8 cellular contexts compared by ENCODE assay signal in the genomic region with DNA sequence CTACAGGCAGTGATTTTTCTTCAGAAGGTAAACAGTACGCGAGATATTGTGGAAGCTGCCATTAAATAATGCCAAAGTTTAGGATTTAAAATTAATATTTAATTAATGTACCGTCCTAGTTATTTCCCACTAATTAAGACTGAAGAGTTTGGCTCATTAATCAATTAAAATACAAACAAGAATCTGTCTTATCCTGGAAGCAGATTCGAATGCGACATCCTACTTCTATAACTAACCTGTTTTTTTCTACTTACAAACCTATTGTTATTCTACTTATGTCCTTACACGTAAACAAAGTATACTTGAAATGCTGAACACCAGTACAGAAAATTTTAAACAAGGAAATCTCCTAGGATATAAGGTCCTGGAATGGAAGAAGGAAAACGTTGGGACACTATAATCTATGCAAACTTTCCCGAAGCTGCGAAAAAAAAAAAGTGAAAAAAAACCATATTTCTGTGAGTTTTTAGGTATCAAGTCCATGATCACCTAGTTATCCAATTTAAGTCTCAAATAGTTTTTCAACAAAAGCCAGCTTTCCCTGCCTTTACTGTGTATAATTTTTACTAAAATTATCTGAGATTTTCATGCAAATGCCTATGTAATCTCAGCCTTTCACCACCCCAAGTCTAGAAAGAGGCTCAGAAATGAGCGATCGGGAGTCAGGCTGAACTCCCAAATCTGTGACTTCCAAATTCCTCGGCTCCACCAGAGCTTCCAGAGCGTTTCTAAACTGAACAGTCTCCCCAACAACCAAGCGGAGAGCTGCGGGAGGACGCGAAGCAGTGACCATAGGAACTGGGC. TPM values are rescaled to one million over a fixed set of nuclear protein-coding genes. Genes with fewer than 3 reads are reported as not detected.
DNase-seq lines count a peak whose midpoint lies in the region; ATAC-seq lines count a peak whose summit lies in the region.

No MANE protein-coding gene starts in this region.

- peak overlapping the region; percentile 83 for H3K4me3 Mint-ChIP-seq in activated T-helper 2 cell treated with anti-CD3 and anti-CD28 coated beads, Interferon-gamma antibody, Interleukin-2, Interleukin-4, amounts not matched to agents 10 μg/mL and 5 μg/mL and 100 μg/mL, durations not matched to agents 14 hours and 24 hours and 36 hours (ENCODE audit: low read depth)
- peak overlapping the region; percentile 91 to 98 for H3K4me3 Mint-ChIP-seq in stimulated activated naive CD8-positive, alpha-beta T cell treated with anti-CD3 and anti-CD28 coated beads, Interleukin-15, amount 100 ng/mL, for 72 hours

- H3K27ac Mint-ChIP-seq in activated T-helper 2 cell treated with anti-CD3 and anti-CD28 coated beads, Interferon-gamma antibody, Interleukin-2, Interleukin-4, amounts not matched to agents 10 μg/mL and 5 μg/mL and 100 μg/mL, durations not matched to agents 14 hours and 24 hours and 36 hours, result no peak overlapping the region
- H3K27ac Mint-ChIP-seq in stimulated activated naive CD8-positive, alpha-beta T cell treated with anti-CD3 and anti-CD28 coated beads, Interleukin-15, amount 100 ng/mL, for 72 hours, result peak overlapping the region; percentile 93 to 98

- peak overlapping the region; percentile 76; the same call in 1 of the 2 replicates for H3K9ac ChIP-seq in iPS-20b (ENCODE audit: low read depth, low read length)

- intact Hi-C loops in activated T-helper 2 cell treated with anti-CD3 and anti-CD28 coated beads, Interferon-gamma antibody, Interleukin-2, Interleukin-4, amounts not matched to agents 10 μg/mL and 5 μg/mL and 100 μg/mL, durations not matched to agents 14 hours and 24 hours and 36 hours (cut with micrococcal nuclease), result loop anchor here (2.0 kb wide), 1 partner anchor 39 kb away; no protein-coding TSS in a partner anchor
- intact Hi-C loops in posterior cingulate gyrus (cut with DNase I), result loop anchor here (2.0 kb wide), 1 partner anchor 15 kb away; a partner anchor contains a TSS

- H3K36me3 Mint-ChIP-seq in activated T-helper 2 cell treated with anti-CD3 and anti-CD28 coated beads, Interferon-gamma antibody, Interleukin-2, Interleukin-4, amounts not matched to agents 10 μg/mL and 5 μg/mL and 100 μg/mL, durations not matched to agents 14 hours and 24 hours and 36 hours (ENCODE audit: low read depth), result no peaks in the 10 kb centered on the region

- peaks cover 8% of the 10 kb centered on the region for H3K4me1 Mint-ChIP-seq in activated T-helper 2 cell treated with anti-CD3 and anti-CD28 coated beads, Interferon-gamma antibody, Interleukin-2, Interleukin-4, amounts not matched to agents 10 μg/mL and 5 μg/mL and 100 μg/mL, durations not matched to agents 14 hours and 24 hours and 36 hours (ENCODE audit: low read depth)
- peaks cover 33% of the 10 kb centered on the region for H3K4me1 Mint-ChIP-seq in stimulated activated naive CD8-positive, alpha-beta T cell treated with anti-CD3 and anti-CD28 coated beads, Interleukin-15, amount 100 ng/mL, for 72 hours

- peaks cover 11% of the 10 kb centered on the region for H3K4me1 ChIP-seq in iPS-20b (ENCODE audit: insufficient read depth, low read length)

- no peaks in the 10 kb centered on the region for H3K9me3 Mint-ChIP-seq in activated T-helper 2 cell treated with anti-CD3 and anti-CD28 coated beads, Interferon-gamma antibody, Interleukin-2, Interleukin-4, amounts not matched to agents 10 μg/mL and 5 μg/mL and 100 μg/mL, durations not matched to agents 14 hours and 24 hours and 36 hours
- H3K9me3 Mint-ChIP-seq in stimulated activated naive CD8-positive, alpha-beta T cell treated with anti-CD3 and anti-CD28 coated beads, Interleukin-15, amount 100 ng/mL, for 72 hours, result no peaks in the 10 kb centered on the region

- peaks cover 6% of the 10 kb centered on the region for H3K9me3 ChIP-seq in iPS-20b (ENCODE audit: insufficient read depth, low read depth, low read length)

- no peak overlapping the region for H3K27ac ChIP-seq in iPS-20b (ENCODE audit: low read length)

- DNase-seq in NCI-H2171 treated with DMSO at 0.1 percent for 48 hours (lab: John Stamatoyannopoulos, UW) (peak; percentile 65), NCI-H2171 (lab: John Stamatoyannopoulos, UW) (no peak), posterior cingulate gyrus (no peak), 8988T (no peak)
- DNase-seq in activated T-helper 2 cell treated with anti-CD3 and anti-CD28 coated beads, Interferon-gamma antibody, Interleukin-2, Interleukin-4, amounts not matched to agents 10 μg/mL and 5 μg/mL and 100 μg/mL, durations not matched to agents 14 hours and 24 hours and 36 hours (ENCODE audit: low spot score), result no peak
- no peak for DNase-seq in stimulated activated naive CD8-positive, alpha-beta T cell treated with anti-CD3 and anti-CD28 coated beads, Interleukin-15, amount 100 ng/mL, for 72 hours
- no peak for DNase-seq in activated CD4-positive, CD25-positive, alpha-beta regulatory T cell treated with anti-CD3 and anti-CD28 coated beads, Interleukin-2, amount 50 U/mL, for 72 hours

- H3K36me3 ChIP-seq in iPS-20b (ENCODE audit: insufficient read depth, low read depth, low read length), result no peaks in the 10 kb centered on the region

- ATAC-seq in stimulated activated naive CD8-positive, alpha-beta T cell treated with anti-CD3 and anti-CD28 coated beads, Interleukin-15, amount 100 ng/mL, for 72 hours, result no peak

- peaks cover 24% of the 10 kb centered on the region for H3K27me3 Mint-ChIP-seq in activated T-helper 2 cell treated with anti-CD3 and anti-CD28 coated beads, Interferon-gamma antibody, Interleukin-2, Interleukin-4, amounts not matched to agents 10 μg/mL and 5 μg/mL and 100 μg/mL, durations not matched to agents 14 hours and 24 hours and 36 hours (ENCODE audit: low read depth)
- H3K27me3 Mint-ChIP-seq in stimulated activated naive CD8-positive, alpha-beta T cell treated with anti-CD3 and anti-CD28 coated beads, Interleukin-15, amount 100 ng/mL, for 72 hours, result no peaks in the 10 kb centered on the region

- H3K4me3 ChIP-seq in iPS-20b (ENCODE audit: low read length), result peak overlapping the region; percentile 90

- H3K27me3 ChIP-seq in iPS-20b (ENCODE audit: insufficient read depth, low read length), result peaks cover 8% of the 10 kb centered on the region; the same call in 1 of the 2 replicates

RNA-seq across cellular contexts. Expression of a gene that starts 1.2 kb away (rescaled TPM):
- total RNA-seq in activated T-helper 2 cell treated with anti-CD3 and anti-CD28 coated beads, Interferon-gamma antibody, Interleukin-2, Interleukin-4, amounts not matched to agents 10 μg/mL and 5 μg/mL and 100 μg/mL, durations not matched to agents 14 hours and 24 hours and 36 hours, result 0.16 TPM in 1 of 2 replicates, not detected in the other

RNA-seq across cellular contexts. Expression of a gene that starts 14.5 kb away (rescaled TPM):
- total RNA-seq in activated T-helper 2 cell treated with anti-CD3 and anti-CD28 coated beads, Interferon-gamma antibody, Interleukin-2, Interleukin-4, amounts not matched to agents 10 μg/mL and 5 μg/mL and 100 μg/mL, durations not matched to agents 14 hours and 24 hours and 36 hours, result 3.3 and 3.4 TPM in 2 replicates

RNA-seq across cellular contexts. Expression of a gene that starts 14.5 kb away (rescaled TPM):
- 3.4 and 3.5 TPM in 2 replicates for total RNA-seq in activated T-helper 2 cell treated with anti-CD3 and anti-CD28 coated beads, Interferon-gamma antibody, Interleukin-2, Interleukin-4, amounts not matched to agents 10 μg/mL and 5 μg/mL and 100 μg/mL, durations not matched to agents 14 hours and 24 hours and 36 hours

RNA-seq across cellular contexts. Expression of a gene that starts 40.6 kb away (rescaled TPM):
- total RNA-seq in activated T-helper 2 cell treated with anti-CD3 and anti-CD28 coated beads, Interferon-gamma antibody, Interleukin-2, Interleukin-4, amounts not matched to agents 10 μg/mL and 5 μg/mL and 100 μg/mL, durations not matched to agents 14 hours and 24 hours and 36 hours, result 49.7 and 52.4 TPM in 2 replicates

RNA-seq across cellular contexts. Expression of a gene that starts 40.7 kb away (rescaled TPM):
- 27.6 and 29.4 TPM in 2 replicates for total RNA-seq in activated T-helper 2 cell treated with anti-CD3 and anti-CD28 coated beads, Interferon-gamma antibody, Interleukin-2, Interleukin-4, amounts not matched to agents 10 μg/mL and 5 μg/mL and 100 μg/mL, durations not matched to agents 14 hours and 24 hours and 36 hours
